33 cellular contexts compared by ENCODE assay signal in the genomic region with DNA sequence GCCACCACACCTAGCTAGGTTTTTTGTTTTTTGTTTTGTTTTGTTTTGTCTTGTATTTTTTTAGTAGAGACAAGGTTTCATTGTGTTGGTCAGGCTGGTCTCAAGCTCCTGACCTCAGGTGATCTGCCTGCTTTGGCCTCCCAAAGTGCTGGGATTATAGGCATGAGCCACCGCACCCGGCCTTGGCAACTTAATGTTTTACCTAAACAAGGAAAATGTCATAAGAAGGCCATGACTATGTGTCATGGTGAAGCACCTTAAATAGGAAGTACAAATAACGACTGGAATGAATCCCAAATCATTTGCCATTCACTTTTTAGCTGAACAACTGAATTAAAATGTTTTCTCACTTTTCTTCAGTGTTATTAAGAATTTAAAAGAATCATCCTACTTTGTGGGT.
"Had no signal": no experiment of that assay in that cellular context is flagged by ENCODE, and none has a peak within 500 bp of the region (broad histone marks: within the 10 kb centered on the region; RNA-seq: fewer than 3 reads in every experiment).

No MANE protein-coding gene starts in this region.

- H3K27ac ChIP-seq: adrenal gland, ascending aorta, body of pancreas, brain microvascular endothelial cell, breast epithelium, cardiac muscle cell had no signal

- DNase-seq: activated effector memory CD4-positive, alpha-beta T cell treated with anti-CD3 and anti-CD28 coated beads, Interleukin-2, amount 50 U/mL, for 16 hours; activated effector memory CD4-positive, alpha-beta T cell treated with Interleukin-2 at 50 U/mL for 16 hours; activated gamma-delta T cell; activated gamma-delta T cell treated with Interleukin-2 at 50 U/mL for 16 hours; activated naive CD4-positive, alpha-beta T cell; activated naive CD4-positive, alpha-beta T cell treated with anti-CD3 and anti-CD28 coated beads for 36 hours; activated naive CD4-positive, alpha-beta T cell treated with anti-CD3 and anti-CD28 coated beads, Interleukin-2, amount 10 ng/mL, durations not matched to agents 7 days and 5 days; activated naive CD4-positive, alpha-beta T cell treated with anti-CD3 and anti-CD28 coated beads, Interleukin-2, amount 50 U/mL, for 16 hours; activated naive CD4-positive, alpha-beta T cell treated with Interleukin-2 at 50 U/mL for 16 hours; activated naive CD8-positive, alpha-beta T cell treated with anti-CD3 and anti-CD28 coated beads for 36 hours; activated naive CD8-positive, alpha-beta T cell treated with anti-CD3 and anti-CD28 coated beads, Interleukin-2, amount 10 ng/mL, durations not matched to agents 7 days and 5 days; activated naive CD8-positive, alpha-beta T cell treated with anti-CD3 and anti-CD28 coated beads, Interleukin-2, amount 50 U/mL, for 24 hours; activated T-cell treated with anti-CD3 and anti-CD28 coated beads for 4 hours; activated T-cell treated with anti-CD3 and anti-CD28 coated beads, Interleukin-2, amount 50 U/mL, for 1 hour; activated T-cell treated with anti-CD3 and anti-CD28 coated beads, Interleukin-2, amount 50 U/mL, for 24 hours; activated T-cell treated with anti-CD3 and anti-CD28 coated beads, Interleukin-2, amount 50 U/mL, for 4 hours; activated T-cell treated with anti-CD3 and anti-CD28 coated beads, Interleukin-2, amount 50 U/mL, for 48 hours; activated T-cell treated with anti-CD3 and anti-CD28 coated beads, Interleukin-2, amount 50 U/mL, for 72 hours; adrenal gland; amniotic stem cell; amygdala; anterior cingulate cortex; aorta; body of pancreas; brain microvascular endothelial cell; caudate nucleus; central memory CD4-positive, alpha-beta T cell; cerebellar nuclear complex had no signal

- H3K36me3 ChIP-seq: adrenal gland, ascending aorta, brain microvascular endothelial cell, breast epithelium, cardiac muscle cell had no signal

- H3K4me3 ChIP-seq: adrenal gland, ascending aorta, body of pancreas, breast epithelium, cardiac muscle cell had no signal

- H3K9me3 ChIP-seq: adrenal gland, ascending aorta, body of pancreas, breast epithelium had no signal

- ATAC-seq: activated naive CD4-positive, alpha-beta T cell treated with anti-CD3 and anti-CD28 coated beads, Interleukin-2, amount 50 U/mL, for 72 hours; activated naive CD8-positive, alpha-beta T cell treated with anti-CD3 and anti-CD28 coated beads, Interleukin-2, amount 50 U/mL, for 24 hours; activated T-cell treated with anti-CD3 and anti-CD28 coated beads, Interleukin-2, amount 50 U/mL, for 4 hours; activated T-cell treated with anti-CD3 and anti-CD28 coated beads, Interleukin-2, amount 50 U/mL, for 72 hours; activated T-helper 17 cell treated with anti-CD3 and anti-CD28 coated beads, Interleukin-2, amount 50 U/mL, for 72 hours; body of pancreas had no signal

- H3K4me1 ChIP-seq: adrenal gland, ascending aorta, body of pancreas, breast epithelium had no signal

- H3K27me3 ChIP-seq: adrenal gland, ascending aorta, body of pancreas, brain microvascular endothelial cell, breast epithelium, cardiac muscle cell had no signal
